ENCODE assay signal across 8 cellular contexts in genomic region chr18:46250084-46250811, GRCh38.
DNase-seq lines count a peak whose midpoint lies in the region; ATAC-seq, FAIRE-seq and TF ChIP-seq lines count a peak whose summit lies in the region.

No MANE protein-coding gene starts in this region.

- peaks cover 35% of the 10 kb centered on the region for H3K36me3 Mint-ChIP-seq in activated CD4-positive, alpha-beta T cell treated with anti-CD3 and anti-CD28 coated beads for 36 hours (ENCODE audit: low read depth)

- intact Hi-C loops in activated CD4-positive, alpha-beta T cell treated with anti-CD3 and anti-CD28 coated beads for 36 hours (cut with DNase I, micrococcal nuclease) = loop anchor here (1.0 to 10.0 kb wide), 8 partner anchors 38 to 905 kb away; partner anchors contain the start of genes HAUS1 (in 1 of the 2), HDHD2 (in 1 of the 2), KATNAL2 (in 1 of the 2) and PIAS2 (in 1 of the 2)
- intact Hi-C loops in pancreas (cut with DNase I) = no loop called here

- ATAC-seq in GM18499 (IDR thresholded peaks at IDR 0.05; ENCODE audit: insufficient read depth, unreplicated experiment) (peak; percentile 94), HG02571 (IDR thresholded peaks at IDR 0.05; ENCODE audit: unreplicated experiment) (peak; percentile 98), pancreas (peak; percentile 68 to 91 (median 86)), gastroesophageal sphincter (no peak)
- ATAC-seq in activated CD4-positive, alpha-beta T cell treated with anti-CD3 and anti-CD28 coated beads for 36 hours = peak; percentile 90

- H3K36me3 ChIP-seq in esophagus (ENCODE audit: control insufficient read depth in 2 of 2, insufficient read depth in 2 of 2, low read length in 1 of 2) = peaks cover 0 to 3% of the 10 kb centered on the region in 2 donors
- H3K36me3 ChIP-seq in pancreas = no peaks in the 10 kb centered on the region
- peaks cover 3 to 11% of the 10 kb centered on the region in 2 donors for H3K36me3 ChIP-seq in gastroesophageal sphincter

- H3K9me3 ChIP-seq in esophagus (ENCODE audit: control insufficient read depth in 2 of 2, insufficient read depth in 1 of 2, low read depth in 1 of 2, low read length in 1 of 2) (no peaks in the 10 kb centered on the region), pancreas (no peaks in the 10 kb centered on the region), gastroesophageal sphincter (no peaks in the 10 kb centered on the region)

- H3K27me3 Mint-ChIP-seq in activated CD4-positive, alpha-beta T cell treated with anti-CD3 and anti-CD28 coated beads for 36 hours = no peaks in the 10 kb centered on the region

- no peak for FAIRE-seq in pancreas (lab: Jason Lieb, UNC)

- H3K27ac Mint-ChIP-seq in activated CD4-positive, alpha-beta T cell treated with anti-CD3 and anti-CD28 coated beads for 36 hours = peak overlapping the region; percentile 97

- CTCF ChIA-PET in activated CD4-positive, alpha-beta T cell treated with anti-CD3 and anti-CD28 coated beads for 36 hours (lab: Charles Lee) = interaction anchor here (0.8 to 4.4 kb wide), 7 partner anchors 9 to 408 kb away, joined by 3 to 23 read pairs (median 3); a partner anchor contains a TSS

- 24% methylated on average over 4 of the region's 4 CpGs for WGBS in esophagus, 2 donors
- WGBS in pancreas, 2 donors = 27 to 51% methylated on average over 4 of the region's 4 CpGs
- 41 to 73% methylated on average over 3 to 4 of the region's 4 CpGs for WGBS in gastroesophageal sphincter (ENCODE audit: low coverage in 1 of 2), 2 donors

- DNase-seq in NAMALWA (ENCODE audit: low spot score) (peak; percentile 96), pancreas (peak in 3 of 6 donors; percentile 18 to 45 (median 18)), NK-92 (lab: John Stamatoyannopoulos, UW; ENCODE audit: unreplicated experiment) (no peak)
- DNase-seq in activated CD4-positive, alpha-beta T cell treated with anti-CD3 and anti-CD28 coated beads for 36 hours = peak; percentile 61

- H3K27ac ChIP-seq in esophagus (ENCODE audit: low read depth in 2 of 2, low read length in 1 of 2) (peak overlapping the region; percentile 83 to 88), pancreas (peak overlapping the region in 3 of 4 donors; percentile 8 to 67 (median 53)), gastroesophageal sphincter (peak overlapping the region in 2 of 4 donors; percentile 7 to 20)

- peak overlapping the region; percentile 62 for H3K4me3 Mint-ChIP-seq in activated CD4-positive, alpha-beta T cell treated with anti-CD3 and anti-CD28 coated beads for 36 hours

- H3K27me3 ChIP-seq in esophagus (ENCODE audit: control insufficient read depth in 1 of 2, insufficient read depth in 2 of 2, low read length in 2 of 2) = no peaks in the 10 kb centered on the region
- no peaks in the 10 kb centered on the region for H3K27me3 ChIP-seq in pancreas
- no peaks in the 10 kb centered on the region for H3K27me3 ChIP-seq in gastroesophageal sphincter

- POLR2A ChIA-PET in activated CD4-positive, alpha-beta T cell treated with anti-CD3 and anti-CD28 coated beads for 36 hours (lab: Charles Lee) = interaction anchor here (0.7 to 1.1 kb wide), 5 partner anchors 10 to 77 kb away, joined by 3 read pairs; a partner anchor contains a TSS

- H3K4me1 Mint-ChIP-seq in activated CD4-positive, alpha-beta T cell treated with anti-CD3 and anti-CD28 coated beads for 36 hours = peaks cover 64% of the 10 kb centered on the region

- no peaks in the 10 kb centered on the region for H3K9me3 Mint-ChIP-seq in activated CD4-positive, alpha-beta T cell treated with anti-CD3 and anti-CD28 coated beads for 36 hours (ENCODE audit: low read depth)

- no peak for TF ChIP-seq EP300 in gastroesophageal sphincter (IDR thresholded peaks at IDR 0.05)

- H3K4me3 ChIP-seq in esophagus (ENCODE audit: low read depth in 1 of 2, low read length in 2 of 2) (no peak overlapping the region), pancreas (no peak overlapping the region), gastroesophageal sphincter (no peak overlapping the region)

- TF ChIP-seq CTCF in pancreas (IDR thresholded peaks at IDR 0.05) = no peak
- no peak for TF ChIP-seq CTCF in gastroesophageal sphincter (IDR thresholded peaks at IDR 0.05)

- H3K4me1 ChIP-seq in esophagus (ENCODE audit: control insufficient read depth in 2 of 2, insufficient read depth in 2 of 2, low read length in 1 of 2) (peaks cover 0 to 4% of the 10 kb centered on the region in 2 donors), pancreas (peaks cover 0 to 8% (median 0%) of the 10 kb centered on the region in 3 donors), gastroesophageal sphincter (peaks cover 0 to 41% (median 9%) of the 10 kb centered on the region in 3 donors)

- no peak for TF ChIP-seq POLR2A in gastroesophageal sphincter (IDR thresholded peaks at IDR 0.05)

Comparison
In these comparisons a context has a peak if more than half of its experiments do, and no peak if none do; other contexts are left out.
1. intact Hi-C loops: an anchor here in activated CD4-positive, alpha-beta T cell treated with anti-CD3 and anti-CD28 coated beads for 36 hours (1.0 to 10.0 kb wide); none called in pancreas.